ENCODE assay signal across 1 cellular context in the genomic region with DNA sequence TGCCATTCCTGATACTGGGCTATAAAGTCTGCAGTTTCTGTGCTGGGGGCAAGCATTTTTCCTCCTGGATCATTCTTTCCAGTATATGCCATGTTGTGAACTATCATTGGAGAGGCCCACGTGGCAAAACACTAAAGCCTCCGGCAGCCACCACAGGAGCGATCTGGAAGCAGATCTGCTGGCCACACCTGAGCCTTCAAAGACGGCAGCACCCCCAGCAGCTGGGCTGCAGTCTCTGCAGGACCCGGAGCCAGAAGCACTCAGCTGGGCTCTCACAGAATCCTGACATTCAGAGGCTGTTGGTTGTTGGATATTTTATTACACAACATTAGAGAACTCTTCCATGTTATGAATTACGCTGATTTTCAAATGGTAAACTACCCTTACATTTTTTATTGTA.
TF ChIP-seq lines count a peak whose summit lies in the region.

No MANE protein-coding gene starts in this region.

TF ChIP-seq in GM23338, 12 proteins besides CTCF, POLR2A, EP300 and RAD21 (continued from another document):
- no peak for TF ChIP-seq ZNF462 (CRISPR knock-in tag; IDR thresholded peaks at IDR 0.05)
- no peak for TF ChIP-seq EZH2phosphoT487 (IDR thresholded peaks at IDR 0.05; ENCODE audit: unreplicated experiment)
- no peak for TF ChIP-seq JUNB (IDR thresholded peaks at IDR 0.05; ENCODE audit: unreplicated experiment)
